ENCODE assay signal across 11 cellular contexts in genomic region chr15:101198820-101199219, GRCh38. TPM values are rescaled to one million over a fixed set of nuclear protein-coding genes. Genes with fewer than 3 reads are reported as not detected.
DNase-seq lines count a peak whose midpoint lies in the region; ATAC-seq and TF ChIP-seq lines count a peak whose summit lies in the region.
"Had no signal": no experiment of that assay in that cellular context is flagged by ENCODE, and none has a peak within 500 bp of the region (broad histone marks: within the 10 kb centered on the region; RNA-seq: fewer than 3 reads in every experiment).

No MANE protein-coding gene starts in this region.

- no peak overlapping the region for H3K14ac ChIP-seq in mesenchymal stem cell (ENCODE audit: low read length in 2 of 2)

- no peak for ATAC-seq in stimulated activated naive CD8-positive, alpha-beta T cell treated with anti-CD3 and anti-CD28 coated beads, Interleukin-15, Interleukin-2, amounts not matched to agents 100 U/mL and 50 U/mL, for 24 hours
- ATAC-seq in GM21390 (IDR thresholded peaks at IDR 0.05; ENCODE audit: unreplicated experiment): no peak
- no peak for ATAC-seq in GM19324 (IDR thresholded peaks at IDR 0.05; ENCODE audit: low FRiP score, unreplicated experiment)

- peak overlapping the region; percentile 78 for H3K9ac ChIP-seq in mesenchymal stem cell (ENCODE audit: low read length)

- no peak overlapping the region for H4K91ac ChIP-seq in mesenchymal stem cell (ENCODE audit: low read length)

- H3K4ac ChIP-seq in mesenchymal stem cell (ENCODE audit: low read depth in 1 of 2, low read length in 2 of 2): peak overlapping the region in 1 of 2 experiments; percentile 63

- H3K27me3 ChIP-seq in mesenchymal stem cell (ENCODE audit: control insufficient read depth in 1 of 2, insufficient read depth in 1 of 2, low read length in 2 of 2) (no peaks in the 10 kb centered on the region), vagina (no peaks in the 10 kb centered on the region)

- peak overlapping the region; percentile 66 for H3K4me3 Mint-ChIP-seq in stimulated activated naive CD8-positive, alpha-beta T cell treated with anti-CD3 and anti-CD28 coated beads, Interleukin-15, Interleukin-2, amounts not matched to agents 100 ng/mL and 50 ng/mL, for 24 hours
- H3K4me3 Mint-ChIP-seq in activated naive CD8-positive, alpha-beta T cell: peak overlapping the region; percentile 77
- H3K4me3 Mint-ChIP-seq: activated B cell treated with CpG ODN at 0.5 μM for 24 hours had no signal

- no peak overlapping the region for H2BK120ac ChIP-seq in mesenchymal stem cell (ENCODE audit: low read depth, low read length)

- peaks cover 1% of the 10 kb centered on the region for H3K79me1 ChIP-seq in mesenchymal stem cell (replicated peaks; ENCODE audit: low read length, poor library complexity, severe bottlenecking)

- intact Hi-C loops in vagina (cut with DNase I): loop anchor here (10.0 kb wide), 1 partner anchor 46 kb away; no protein-coding TSS in a partner anchor

- no peak for DNase-seq in stimulated activated naive CD8-positive, alpha-beta T cell treated with anti-CD3 and anti-CD28 coated beads, Interleukin-15, Interleukin-2, amounts not matched to agents 100 U/mL and 50 U/mL, for 24 hours
- peak; percentile 62 for DNase-seq in mesenchymal stem cell
- no peak for DNase-seq in vagina (ENCODE audit: extremely low spot score in 2 of 2)
- DNase-seq in NCI-H1694 (lab: John Stamatoyannopoulos, UW): no peak
- DNase-seq: activated B cell treated with CpG ODN at 0.5 μM for 24 hours, dermis blood vessel endothelial cell, NCI-H146 had no signal

- TF ChIP-seq POLR2A in vagina (IDR thresholded peaks at IDR 0.05): no peak

- H3K4me1 ChIP-seq in mesenchymal stem cell (ENCODE audit: control insufficient read depth, insufficient read depth, low read depth, low read length): peaks cover 28% of the 10 kb centered on the region
- peaks cover 79% of the 10 kb centered on the region for H3K4me1 ChIP-seq in vagina

- H3K27me3 Mint-ChIP-seq in stimulated activated naive CD8-positive, alpha-beta T cell treated with anti-CD3 and anti-CD28 coated beads, Interleukin-15, Interleukin-2, amounts not matched to agents 100 ng/mL and 50 ng/mL, for 24 hours: no peaks in the 10 kb centered on the region
- H3K27me3 Mint-ChIP-seq in activated naive CD8-positive, alpha-beta T cell: no peaks in the 10 kb centered on the region
- H3K27me3 Mint-ChIP-seq: activated B cell treated with CpG ODN at 0.5 μM for 24 hours had no signal

- H4K8ac ChIP-seq in mesenchymal stem cell (ENCODE audit: low read length): peak overlapping the region; percentile 5

- H3K23ac ChIP-seq in mesenchymal stem cell (ENCODE audit: low read length in 2 of 2): no peak overlapping the region

- no peak overlapping the region for H2AFZ ChIP-seq in mesenchymal stem cell (ENCODE audit: low read depth, low read length)

- H2BK15ac ChIP-seq in mesenchymal stem cell (ENCODE audit: low read depth, poor library complexity, severe bottlenecking): no peak overlapping the region

- H3K4me3 ChIP-seq in mesenchymal stem cell (ENCODE audit: insufficient read depth in 1 of 2, low read depth in 1 of 2, low read length in 2 of 2): peak overlapping the region in 1 of 2 experiments; percentile 7
- H3K4me3 ChIP-seq in vagina: no peak overlapping the region

- peaks cover 33% of the 10 kb centered on the region for H3K36me3 Mint-ChIP-seq in stimulated activated naive CD8-positive, alpha-beta T cell treated with anti-CD3 and anti-CD28 coated beads, Interleukin-15, Interleukin-2, amounts not matched to agents 100 ng/mL and 50 ng/mL, for 24 hours (ENCODE audit: low read depth)
- peaks cover 10% of the 10 kb centered on the region for H3K36me3 Mint-ChIP-seq in activated naive CD8-positive, alpha-beta T cell

- peak overlapping the region in 1 of 2 experiments; percentile 87 for H2BK12ac ChIP-seq in mesenchymal stem cell (ENCODE audit: low read length in 2 of 2)

- peak overlapping the region; percentile 6 for H3K4me2 ChIP-seq in mesenchymal stem cell (ENCODE audit: low read length, poor library complexity, severe bottlenecking)

- peaks cover 98% of the 10 kb centered on the region for H3K4me1 Mint-ChIP-seq in stimulated activated naive CD8-positive, alpha-beta T cell treated with anti-CD3 and anti-CD28 coated beads, Interleukin-15, Interleukin-2, amounts not matched to agents 100 ng/mL and 50 ng/mL, for 24 hours (ENCODE audit: low read depth)
- peaks cover 93% of the 10 kb centered on the region for H3K4me1 Mint-ChIP-seq in activated naive CD8-positive, alpha-beta T cell (ENCODE audit: low read depth)

- H3K9me3 Mint-ChIP-seq in stimulated activated naive CD8-positive, alpha-beta T cell treated with anti-CD3 and anti-CD28 coated beads, Interleukin-15, Interleukin-2, amounts not matched to agents 100 ng/mL and 50 ng/mL, for 24 hours: no peaks in the 10 kb centered on the region
- H3K9me3 Mint-ChIP-seq in activated naive CD8-positive, alpha-beta T cell (ENCODE audit: low read depth): no peaks in the 10 kb centered on the region
- H3K9me3 Mint-ChIP-seq: activated B cell treated with CpG ODN at 0.5 μM for 24 hours had no signal

- no peaks in the 10 kb centered on the region for H3K9me3 ChIP-seq in mesenchymal stem cell (ENCODE audit: control insufficient read depth, low read length)
- H3K9me3 ChIP-seq in vagina: no peaks in the 10 kb centered on the region

- H3K18ac ChIP-seq in mesenchymal stem cell (ENCODE audit: low read depth in 1 of 2, low read length in 2 of 2): peak overlapping the region; percentile 7 to 88

- peak overlapping the region; percentile 48 for H3K27ac ChIP-seq in mesenchymal stem cell (ENCODE audit: low read length, poor library complexity, severe bottlenecking)
- H3K27ac ChIP-seq in vagina: peak overlapping the region; percentile 78

- WGBS in mesenchymal stem cell: 74% methylated on average over 5 of the region's 6 CpGs

- H2AK5ac ChIP-seq in mesenchymal stem cell (ENCODE audit: low read length, severe bottlenecking): no peak overlapping the region

- H3K27ac Mint-ChIP-seq in stimulated activated naive CD8-positive, alpha-beta T cell treated with anti-CD3 and anti-CD28 coated beads, Interleukin-15, Interleukin-2, amounts not matched to agents 100 ng/mL and 50 ng/mL, for 24 hours: peak overlapping the region; percentile 98
- H3K27ac Mint-ChIP-seq in activated naive CD8-positive, alpha-beta T cell: peak overlapping the region; percentile 98
- H3K27ac Mint-ChIP-seq: activated B cell treated with CpG ODN at 0.5 μM for 24 hours had no signal

- no peak overlapping the region for H2BK5ac ChIP-seq in mesenchymal stem cell (ENCODE audit: low read depth, low read length, poor library complexity, severe bottlenecking)

- TF ChIP-seq CTCF in vagina (IDR thresholded peaks at IDR 0.05): no peak

- no peaks in the 10 kb centered on the region for H3K36me3 ChIP-seq in mesenchymal stem cell (ENCODE audit: control insufficient read depth in 1 of 2, insufficient read depth in 2 of 2, low read depth in 1 of 2, low read length in 2 of 2)
- H3K36me3 ChIP-seq in vagina: no peaks in the 10 kb centered on the region

RNA-seq across cellular contexts. Expression of gene CHSY1, which starts 53.0 kb away (rescaled TPM):
- 30.7 TPM for polyA plus RNA-seq in mesenchymal stem cell (2013, experiment 1 of 2)
- 32.2 TPM for polyA plus RNA-seq in mesenchymal stem cell (2013, experiment 2 of 2)
- 28.0 TPM for total RNA-seq in vagina
